ENCODE assay signal across 25 cellular contexts in the genomic region with DNA sequence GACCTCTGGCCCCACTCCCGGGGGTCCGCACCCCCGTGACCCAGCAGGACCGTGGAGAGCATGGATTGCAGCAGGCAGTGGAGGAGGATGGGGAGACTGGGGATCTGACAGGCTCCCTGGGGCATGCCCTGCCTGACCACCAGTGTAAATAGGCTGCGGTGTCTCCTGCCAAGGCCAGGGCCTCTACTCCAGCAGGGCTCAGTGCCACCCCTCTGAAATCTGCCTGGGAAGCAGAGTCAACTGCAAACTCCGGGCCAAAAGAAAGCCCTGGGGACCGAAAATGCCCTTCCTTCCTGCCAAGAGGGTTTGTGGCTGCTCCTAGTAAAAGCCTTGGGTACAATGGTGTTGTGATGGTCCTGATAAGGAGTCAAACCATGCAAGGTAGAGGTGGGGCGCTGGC.
"Had no signal": no experiment of that assay in that cellular context is flagged by ENCODE, and none has a peak within 500 bp of the region (broad histone marks: within the 10 kb centered on the region; RNA-seq: fewer than 3 reads in every experiment).

No MANE protein-coding gene starts in this region.

- H3K9me3 Mint-ChIP-seq: dendritic cell treated with granulocyte-macrophage colony-stimulating factor and Interleukin-4, amounts not matched to agents 40 ng/mL and 50 ng/mL, for 4 days; mesothelial cell of epicardium; nephron; neural progenitor cell; stimulated activated naive B cell treated with anti-CD40 and anti-IgM and Interleukin-4, amounts not matched to agents 10 μg/mL and 1 μg/mL and 100 μg/mL, for 72 hours; stimulated activated naive CD8-positive, alpha-beta T cell treated with anti-CD3 and anti-CD28 coated beads, Interleukin-15, Interleukin-2, amounts not matched to agents 100 ng/mL and 50 ng/mL, for 24 hours had no signal

- H3K4me1 ChIP-seq: colonic mucosa, gastrocnemius medialis, prostate gland, right atrium auricular region had no signal

- ATAC-seq: esophagus mucosa; gastrocnemius medialis; mucosa of descending colon; stimulated activated naive B cell treated with anti-CD40 and anti-IgM and Interleukin-4, amounts not matched to agents 10 μg/mL and 1 μg/mL and 100 μg/mL, for 72 hours had no signal

- FAIRE-seq: keratinocyte had no signal

- H3K4me3 ChIP-seq: colonic mucosa, gastrocnemius medialis, lung, mucosa of descending colon, neural progenitor cell, prostate gland, right atrium auricular region, sigmoid colon, skin epidermis, spleen, vagina had no signal

- H3K4me3 Mint-ChIP-seq: dendritic cell treated with granulocyte-macrophage colony-stimulating factor and Interleukin-4, amounts not matched to agents 40 ng/mL and 50 ng/mL, for 4 days; endodermal cell; mesothelial cell of epicardium; naive B cell; nephron; neural progenitor cell; stimulated activated naive B cell treated with anti-CD40 and anti-IgM and Interleukin-4, amounts not matched to agents 10 μg/mL and 1 μg/mL and 100 μg/mL, for 72 hours; stimulated activated naive CD8-positive, alpha-beta T cell treated with anti-CD3 and anti-CD28 coated beads, Interleukin-15, Interleukin-2, amounts not matched to agents 100 ng/mL and 50 ng/mL, for 24 hours had no signal

- H3K4me2 ChIP-seq: neural progenitor cell had no signal

- H3K36me3 Mint-ChIP-seq: mesothelial cell of epicardium, naive B cell, neural progenitor cell had no signal

- DNase-seq: colonic mucosa; effector CD8-positive, alpha-beta T cell; endodermal cell; foreskin fibroblast; gastrocnemius medialis; mesenchymal stem cell; mucosa of descending colon; naive B cell; sigmoid colon; spleen; stimulated activated naive B cell treated with anti-CD40 and anti-IgM and Interleukin-4, amounts not matched to agents 10 μg/mL and 1 μg/mL and 100 μg/mL, for 72 hours; trophoblast cell had no signal

- H3K27ac Mint-ChIP-seq: dendritic cell treated with granulocyte-macrophage colony-stimulating factor and Interleukin-4, amounts not matched to agents 40 ng/mL and 50 ng/mL, for 4 days; endodermal cell; mesothelial cell of epicardium; naive B cell; nephron; neural progenitor cell; stimulated activated naive B cell treated with anti-CD40 and anti-IgM and Interleukin-4, amounts not matched to agents 10 μg/mL and 1 μg/mL and 100 μg/mL, for 72 hours; stimulated activated naive CD8-positive, alpha-beta T cell treated with anti-CD3 and anti-CD28 coated beads, Interleukin-15, Interleukin-2, amounts not matched to agents 100 ng/mL and 50 ng/mL, for 24 hours had no signal

- H3K9ac ChIP-seq: neural progenitor cell had no signal

- H3K27ac ChIP-seq: colonic mucosa, epithelial cell of prostate, gastrocnemius medialis, neural progenitor cell, prostate gland, right atrium auricular region, sigmoid colon, skin epidermis, spleen, vagina had no signal

- H3K27me3 ChIP-seq: vagina had no signal

- H2AFZ ChIP-seq: neural progenitor cell had no signal

- H3K9me3 ChIP-seq: colonic mucosa, gastrocnemius medialis, mucosa of descending colon, prostate gland, right atrium auricular region, sigmoid colon, spleen, vagina had no signal

- H3K36me3 ChIP-seq: colonic mucosa, gastrocnemius medialis, neural progenitor cell, prostate gland, right atrium auricular region, sigmoid colon, spleen, vagina had no signal
